In genomic region chr6:106115231-106115630, GRCh38 we compare ENCODE assay signal across 10 cellular contexts.
"Had no signal": no experiment of that assay in that cellular context is flagged by ENCODE, and none has a peak within 500 bp of the region (broad histone marks: within the 10 kb centered on the region; RNA-seq: fewer than 3 reads in every experiment).

No MANE protein-coding gene starts in this region.

- H3K9me3 ChIP-seq: ovary, tibial artery, vagina had no signal

- H3K36me3 ChIP-seq: cardiac muscle cell, ovary, tibial artery, vagina had no signal

- H3K27me3 ChIP-seq: cardiac muscle cell, ovary, vagina had no signal

- H3K4me3 ChIP-seq: cardiac muscle cell, ovary, SK-N-MC, tibial artery, vagina had no signal

- H3K4me3 Mint-ChIP-seq: neural crest cell had no signal

- H3K27ac ChIP-seq: cardiac muscle cell, ovary, SK-N-MC, tibial artery, vagina had no signal

- DNase-seq: activated naive CD4-positive, alpha-beta T cell; activated T-cell treated with anti-CD3 and anti-CD28 coated beads, Interleukin-2, amount 50 U/mL, for 1 hour; foreskin melanocyte; head of caudate nucleus; ovary; tibial artery had no signal

- H3K4me1 ChIP-seq: tibial artery had no signal
